Comparison of ENCODE assay signal across 15 cellular contexts in genomic region chr2:127906206-127906926, GRCh38. TPM values are rescaled to one million over a fixed set of nuclear protein-coding genes. Genes with fewer than 3 reads are reported as not detected.
A peak's percentile ranks its signal among the peaks of the same experiment; 100 is the strongest.
DNase-seq lines count a peak whose midpoint lies in the region; ATAC-seq, FAIRE-seq and TF ChIP-seq lines count a peak whose summit lies in the region.
"Had no signal": no experiment of that assay in that cellular context is flagged by ENCODE, and none has a peak within 500 bp of the region (broad histone marks: within the 10 kb centered on the region; RNA-seq: fewer than 3 reads in every experiment).

No MANE protein-coding gene starts in this region.

- H3K27ac Mint-ChIP-seq in Caco-2 (ENCODE audit: unreplicated experiment) (peak overlapping the region; percentile 79), H9 (no peak overlapping the region; a peak in 1 of 7 replicates)
- H3K27ac Mint-ChIP-seq: activated CD8-positive, alpha-beta T cell treated with anti-CD3 and anti-CD28 coated beads, Interleukin-2, amount 10 ng/mL, durations not matched to agents 7 days and 5 days had no signal

- H3K23me2 ChIP-seq in H9 (ENCODE audit: insufficient read length, low read depth, low read length, poor library complexity, severe bottlenecking): no peaks in the 10 kb centered on the region

- TF ChIP-seq POLR2A in HepG2 (IDR thresholded peaks at IDR 0.05; ENCODE audit: insufficient read depth in 1 of 2, low read depth in 2 of 2, low read length in 2 of 2): no peak

- intact Hi-C loops in Caco-2 (cut with micrococcal nuclease; ENCODE audit: unreplicated experiment) (loop anchor here (2.0 kb wide), 1 partner anchor 14 kb away; no protein-coding TSS in a partner anchor), HepG2 (cut with micrococcal nuclease; ENCODE audit: unreplicated experiment) (loop anchor here (2.0 kb wide), 1 partner anchor 18 kb away; no protein-coding TSS in a partner anchor), left lung (cut with DNase I) (no loop called here)

- H3K9me3 Mint-ChIP-seq in Caco-2 (ENCODE audit: unreplicated experiment): no peaks in the 10 kb centered on the region
- H3K9me3 Mint-ChIP-seq in H9: no peaks in the 10 kb centered on the region; a peak in 1 of 5 replicates

- H3K4ac ChIP-seq in H9 (ENCODE audit: low read depth, low read length): no peak overlapping the region

- H2BK12ac ChIP-seq in H9 (ENCODE audit: insufficient read length, low read depth, low read length): no peak overlapping the region

- H3K79me2 ChIP-seq in H9 (ENCODE audit: insufficient read depth, low read length) (no peaks in the 10 kb centered on the region), HepG2 (ENCODE audit: insufficient read depth, low read length) (no peaks in the 10 kb centered on the region)

- H3T11ph ChIP-seq in H9 (ENCODE audit: low read length): no peak overlapping the region

- peaks cover 18% of the 10 kb centered on the region for H3K4me1 ChIP-seq in Caco-2
- H3K4me1 ChIP-seq in H9 (ENCODE audit: insufficient read depth, low read length): no peaks in the 10 kb centered on the region
- no peaks in the 10 kb centered on the region for H3K4me1 ChIP-seq in SJCRH30
- H3K4me1 ChIP-seq in HepG2 (ENCODE audit: insufficient read depth, low read length): peaks cover 27% of the 10 kb centered on the region
- no peaks in the 10 kb centered on the region for H3K4me1 ChIP-seq in left lung
- H3K4me1 ChIP-seq: esophagus squamous epithelium, thyroid gland had no signal

- no peak overlapping the region for H4K8ac ChIP-seq in H9 (replicated peaks; ENCODE audit: insufficient read length, low read depth, low read length)

- in situ Hi-C loops in HepG2 (cut with HindIII; ENCODE audit: extremely low pct_ligation_motif_present, low pct_unique_long_range_greater_than_20kb): no loop called here

- ATAC-seq in HepG2 (peak; percentile 74), left lung (no peak), HG02571 (IDR thresholded peaks at IDR 0.05; ENCODE audit: unreplicated experiment) (no peak)
- ATAC-seq: activated CD8-positive, alpha-beta T cell treated with anti-CD3 and anti-CD28 coated beads, Interleukin-2, amount 10 ng/mL, durations not matched to agents 7 days and 5 days; Panc1 had no signal

- no peak overlapping the region for H2AK5ac ChIP-seq in H9 (ENCODE audit: insufficient read length, low read length)

- H3K36me3 ChIP-seq in Caco-2 (ENCODE audit: control insufficient read depth, insufficient read depth, low read length) (no peaks in the 10 kb centered on the region), SJCRH30 (no peaks in the 10 kb centered on the region), HepG2 (replicated peaks in 1 of 2; ENCODE audit: control insufficient read depth in 1 of 2, insufficient read depth in 2 of 2, low read length in 2 of 2) (no peaks in the 10 kb centered on the region), left lung (no peaks in the 10 kb centered on the region)
- H3K36me3 ChIP-seq: esophagus squamous epithelium, thyroid gland had no signal

- BruUV-seq in Caco-2 (replicated peaks; lab: Mats Ljungman, UMichigan) (no TSS peak), HepG2 (replicated peaks; lab: Mats Ljungman, UMichigan) (no TSS peak)

- no peak overlapping the region for H2BK120ac ChIP-seq in H9 (ENCODE audit: low read depth, low read length, poor library complexity, severe bottlenecking)

- TF ChIP-seq CTCF in Caco-2 (IDR thresholded peaks at IDR 0.05; ENCODE audit: insufficient read depth in 1 of 2, low read depth in 1 of 2, low read length in 1 of 2, severe bottlenecking in 1 of 2, unreplicated experiment in 1 of 2) (no peak), H9 (conservative IDR thresholded peaks at IDR 0.05) (no peak), HepG2 (CRISPR knock-in tag; IDR thresholded peaks at IDR 0.05) (peak; percentile 35), left lung (IDR thresholded peaks at IDR 0.05) (no peak)

- no peak overlapping the region for H2BK5ac ChIP-seq in H9 (ENCODE audit: insufficient read length, low read length)

- H3K9me3 ChIP-seq in Caco-2 (no peaks in the 10 kb centered on the region), H9 (ENCODE audit: control insufficient read depth, low read depth, low read length) (no peaks in the 10 kb centered on the region), SJCRH30 (replicated peaks) (no peaks in the 10 kb centered on the region), HepG2 (ENCODE audit: low read length) (no peaks in the 10 kb centered on the region), left lung (no peaks in the 10 kb centered on the region)
- H3K9me3 ChIP-seq: esophagus squamous epithelium, thyroid gland had no signal

- H4K5ac ChIP-seq in H9 (ENCODE audit: insufficient read length, low read depth, low read length): no peak overlapping the region

- H4K20me1 ChIP-seq in H9 (ENCODE audit: control insufficient read depth, insufficient read depth, insufficient read length) (no peaks in the 10 kb centered on the region), HepG2 (ENCODE audit: insufficient read depth, low read length) (no peaks in the 10 kb centered on the region)

- no peak for TF ChIP-seq RAD21 in HepG2 (CRISPR knock-in tag; IDR thresholded peaks at IDR 0.05)

- H3K36me3 Mint-ChIP-seq in Caco-2 (ENCODE audit: insufficient read depth, unreplicated experiment) (no peaks in the 10 kb centered on the region), H9 (ENCODE audit: insufficient read depth in 1 of 3, low read depth in 3 of 3) (no peaks in the 10 kb centered on the region)

- CTCF ChIA-PET in Caco-2 (lab: Charles Lee): no interaction called here
- CTCF ChIA-PET in HepG2 (lab: Yijun Ruan, JAX; ENCODE audit: low intra/inter-chr PET ratio, low total read pairs): no interaction called here

- POLR2A ChIA-PET in Caco-2 (lab: Charles Lee): no interaction called here
- POLR2A ChIA-PET in HepG2 (lab: Yijun Ruan, JAX): no interaction called here

- H2AFZ ChIP-seq in H9 (ENCODE audit: low read length) (peak overlapping the region; percentile 60), HepG2 (ENCODE audit: low read length) (peak overlapping the region; percentile 60)

- no peaks in the 10 kb centered on the region for H3K27me3 ChIP-seq in Caco-2 (replicated peaks; ENCODE audit: control insufficient read depth, insufficient read depth, low read length)
- H3K27me3 ChIP-seq in H9 (ENCODE audit: insufficient read depth, low read length): no peaks in the 10 kb centered on the region
- H3K27me3 ChIP-seq in SJCRH30: no peaks in the 10 kb centered on the region
- H3K27me3 ChIP-seq in HepG2 (ENCODE audit: control insufficient read depth in 1 of 2, insufficient read depth in 2 of 2, low read length in 2 of 2): peaks cover 0 to 23% of the 10 kb centered on the region in 2 experiments; a peak in 4 of 5 replicates
- H3K27me3 ChIP-seq in left lung: peaks cover 0 to 9% of the 10 kb centered on the region in 2 donors
- H3K27me3 ChIP-seq: thyroid gland had no signal

- no peaks in the 10 kb centered on the region for H3K27me3 Mint-ChIP-seq in Caco-2 (ENCODE audit: insufficient read depth, unreplicated experiment)
- H3K27me3 Mint-ChIP-seq in H9 (ENCODE audit: low read depth): peaks cover 18% of the 10 kb centered on the region

- no peak overlapping the region for H2BK20ac ChIP-seq in H9 (ENCODE audit: low read depth, low read length, poor library complexity, severe bottlenecking)

- no peaks in the 10 kb centered on the region for H3K79me1 ChIP-seq in H9 (ENCODE audit: insufficient read depth, low read depth, low read length, poor library complexity, severe bottlenecking)

- H3K23ac ChIP-seq in H9 (ENCODE audit: insufficient read length, low read depth, low read length): no peak overlapping the region

- H3K14ac ChIP-seq in H9 (ENCODE audit: insufficient read depth, low read length): no peak overlapping the region

- no peak overlapping the region for H4K91ac ChIP-seq in H9 (ENCODE audit: insufficient read length, low read depth, low read length)

- H3K4me3 ChIP-seq in Caco-2 (ENCODE audit: low read depth, low read length) (no peak overlapping the region), SJCRH30 (peak overlapping the region; percentile 20), HepG2 (replicated peaks in 1 of 3; ENCODE audit: insufficient read depth in 1 of 3, low read depth in 2 of 3, low read length in 3 of 3) (peak overlapping the region in 2 of 3 experiments; percentile 14 to 41; a peak in 2 of 6 replicates), left lung (no peak overlapping the region)
- H3K4me3 ChIP-seq: esophagus squamous epithelium, thyroid gland had no signal

- H3K9ac ChIP-seq in H9 (ENCODE audit: extremely low read depth, insufficient read length, low read length) (no peak overlapping the region), HepG2 (ENCODE audit: insufficient read depth, low read depth, low read length) (no peak overlapping the region)

- TF ChIP-seq EP300 in HepG2 (IDR thresholded peaks at IDR 0.05; ENCODE audit: low read depth in 2 of 2, low read length in 2 of 2) (no peak), HepG2 (CRISPR knock-in tag; IDR thresholded peaks at IDR 0.05; ENCODE audit: borderline replicate concordance) (no peak)

- no peak overlapping the region for H3K56ac ChIP-seq in H9 (ENCODE audit: insufficient read length, low read depth, low read length)

- H3K27ac ChIP-seq in H9 (ENCODE audit: insufficient read length, low read depth, low read length) (no peak overlapping the region), SJCRH30 (no peak overlapping the region), HepG2 (ENCODE audit: extremely low read length, insufficient read depth, low read length) (no peak overlapping the region), left lung (no peak overlapping the region)
- H3K27ac ChIP-seq: esophagus squamous epithelium, thyroid gland, VCaP had no signal

- no peak overlapping the region for H2BK15ac ChIP-seq in H9 (ENCODE audit: low read depth, low read length)

- DNase-seq in Caco-2: no peak
- DNase-seq in H9: peak; percentile 59
- peak in 1 of 2 experiments; percentile 6 for DNase-seq in SJCRH30
- DNase-seq in HepG2 (ENCODE audit: low spot score): no peak
- DNase-seq in HT-29 (ENCODE audit: low spot score): no peak
- no peak for DNase-seq in left lung
- DNase-seq: activated CD8-positive, alpha-beta T cell treated with anti-CD3 and anti-CD28 coated beads, Interleukin-2, amount 10 ng/mL, durations not matched to agents 7 days and 5 days; esophagus squamous epithelium; NCI-H1436 treated with DMSO at 0.1 percent for 48 hours; NCI-H446 treated with DMSO at 0.1 percent for 48 hours; T-helper 1 cell; thyroid gland had no signal

- H3K4me1 Mint-ChIP-seq in Caco-2 (ENCODE audit: low read depth, unreplicated experiment): peaks cover 14% of the 10 kb centered on the region
- H3K4me1 Mint-ChIP-seq in H9: peaks cover 11 to 13% of the 10 kb centered on the region in 2 experiments

- no peak overlapping the region for H3K4me2 ChIP-seq in H9 (ENCODE audit: insufficient read depth, insufficient read length, low read length)
- peak overlapping the region; percentile 62 for H3K4me2 ChIP-seq in HepG2 (ENCODE audit: low read depth, low read length)

- no peak for FAIRE-seq in HepG2 (lab: Jason Lieb, UNC)

- H3K18ac ChIP-seq in H9 (ENCODE audit: insufficient read length, low read depth, low read length): no peak overlapping the region

- H3K4me3 Mint-ChIP-seq in Caco-2 (ENCODE audit: unreplicated experiment) (no peak overlapping the region), H9 (no peak overlapping the region; a peak in 1 of 5 replicates)
- H3K4me3 Mint-ChIP-seq: activated CD8-positive, alpha-beta T cell treated with anti-CD3 and anti-CD28 coated beads, Interleukin-2, amount 10 ng/mL, durations not matched to agents 7 days and 5 days had no signal

- WGBS in H9 (ENCODE audit: extremely low coverage, insufficient read length, low lambda C conversion rate): no CpG with 5 or more reads among the region's 21 CpGs
- WGBS in HepG2 (ENCODE audit: low lambda C conversion rate): 15% methylated on average over 18 of the region's 21 CpGs

RNA-seq across cellular contexts. Expression of gene AMMECR1L, which starts 20.6 kb away (rescaled TPM):
- total RNA-seq in Caco-2 (2022): 28.1 and 29.3 TPM in 2 replicates
- total RNA-seq in H9 (2021): 20.0 and 20.3 TPM in 2 replicates
- 17.3 and 17.6 TPM in 2 replicates for total RNA-seq in SJCRH30 (2014; rRNA removed; shearing (Covaris generic))
- 14.2 and 14.7 TPM in 2 replicates for total RNA-seq in HepG2 (2016; rRNA removed; fragmentation: Illumina TruSeq; extraction: Trizol)
- total RNA-seq in HepG2 (2016; cell fraction: cytosol; rRNA removed; fragmentation: Illumina TruSeq; extraction: Trizol; ENCODE audit: low read depth): 2.6 and 2.9 TPM in 2 replicates
- total RNA-seq in HepG2 (2016; cell fraction: insoluble cytoplasmic fraction; rRNA removed; fragmentation: Illumina TruSeq; extraction: Trizol): 13.0 and 14.1 TPM in 2 replicates
- 6.7 and 7.1 TPM in 2 replicates for total RNA-seq in HepG2 (2016; cell fraction: membrane; rRNA removed; fragmentation: Illumina TruSeq; extraction: Trizol)
- 15.6 and 17.6 TPM in 2 replicates for total RNA-seq in HepG2 (2016; cell fraction: nucleus; rRNA removed; fragmentation: Illumina TruSeq; extraction: Trizol)
- 9.1 and 9.4 TPM in 2 replicates for polyA plus RNA-seq in HepG2 (2011; rRNA removed)
- 7.3 and 10.9 TPM in 2 replicates for polyA plus RNA-seq in HepG2 (2011; cell fraction: cytosol; rRNA removed)
- 18.3 and 22.2 TPM in 2 replicates for polyA plus RNA-seq in HepG2 (2011; cell fraction: nucleus; rRNA removed)
- 13.3 and 16.8 TPM in 2 replicates for polyA plus RNA-seq in HepG2 (2012)
- polyA plus RNA-seq in HepG2 (2016; cell fraction: cytosol; fragmentation: Illumina TruSeq; extraction: Trizol; ENCODE audit: low read depth): 0.83 and 0.85 TPM in 2 replicates
- polyA plus RNA-seq in HepG2 (2016; cell fraction: insoluble cytoplasmic fraction; fragmentation: Illumina TruSeq; extraction: Trizol; ENCODE audit: low read depth): 12.6 and 14.1 TPM in 2 replicates
- polyA plus RNA-seq in HepG2 (2016; cell fraction: membrane; fragmentation: Illumina TruSeq; extraction: Trizol; ENCODE audit: low read depth): 3.2 and 3.4 TPM in 2 replicates
- polyA plus RNA-seq in HepG2 (2016; cell fraction: nucleus; fragmentation: Illumina TruSeq; extraction: Trizol; ENCODE audit: insufficient read depth, low read depth): 30.7 and 31.8 TPM in 2 replicates
- 10.4 and 15.8 TPM in 2 replicates for polyA minus RNA-seq in HepG2 (2011; rRNA and poly(A)+ RNA removed; ENCODE audit: low replicate concordance)
- polyA minus RNA-seq in HepG2 (2011; cell fraction: cytosol; rRNA and poly(A)+ RNA removed): 9.9 and 11.5 TPM in 2 replicates
- polyA minus RNA-seq in HepG2 (2011; cell fraction: nucleus; rRNA and poly(A)+ RNA removed): 21.5 and 23.1 TPM in 2 replicates
- 8.7 and 10.5 TPM in 2 replicates for total RNA-seq in HT-29 (2014; rRNA removed; shearing (Covaris generic))
- total RNA-seq in left lung: 10 to 100 TPM; 13.6 to 15.1 TPM

RNA-seq across cellular contexts. Expression of gene POLR2D, which starts 48.4 kb away (rescaled TPM):
- total RNA-seq in Caco-2 (2022) (61.9 and 65.0 TPM in 2 replicates), H9 (2021) (85.8 and 88.4 TPM in 2 replicates), HepG2 (2016; rRNA removed; fragmentation: Illumina TruSeq; extraction: Trizol) (46.8 and 73.9 TPM in 2 replicates), left lung (10 to 100 TPM; 27.2 to 28.0 TPM)
- total RNA-seq in SJCRH30 (2014; rRNA removed; shearing (Covaris generic)): 74.4 and 74.8 TPM in 2 replicates
- 12.6 and 14.2 TPM in 2 replicates for total RNA-seq in HepG2 (2016; cell fraction: cytosol; rRNA removed; fragmentation: Illumina TruSeq; extraction: Trizol; ENCODE audit: low read depth)
- 48.2 and 65.2 TPM in 2 replicates for total RNA-seq in HepG2 (2016; cell fraction: insoluble cytoplasmic fraction; rRNA removed; fragmentation: Illumina TruSeq; extraction: Trizol)
- total RNA-seq in HepG2 (2016; cell fraction: membrane; rRNA removed; fragmentation: Illumina TruSeq; extraction: Trizol): 60.9 and 67.5 TPM in 2 replicates
- total RNA-seq in HepG2 (2016; cell fraction: nucleus; rRNA removed; fragmentation: Illumina TruSeq; extraction: Trizol): 22.2 and 26.9 TPM in 2 replicates
- 22.3 and 26.9 TPM in 2 replicates for polyA plus RNA-seq in HepG2 (2011; rRNA removed)
- polyA plus RNA-seq in HepG2 (2011; cell fraction: cytosol; rRNA removed): 16.3 and 24.5 TPM in 2 replicates
- polyA plus RNA-seq in HepG2 (2011; cell fraction: nucleus; rRNA removed): 8.2 and 10.7 TPM in 2 replicates
- polyA plus RNA-seq in HepG2 (2012): 46.9 and 47.5 TPM in 2 replicates
- 27.4 and 35.8 TPM in 2 replicates for polyA plus RNA-seq in HepG2 (2016; cell fraction: cytosol; fragmentation: Illumina TruSeq; extraction: Trizol; ENCODE audit: low read depth)
- 84.9 and 88.7 TPM in 2 replicates for polyA plus RNA-seq in HepG2 (2016; cell fraction: insoluble cytoplasmic fraction; fragmentation: Illumina TruSeq; extraction: Trizol; ENCODE audit: low read depth)
- polyA plus RNA-seq in HepG2 (2016; cell fraction: membrane; fragmentation: Illumina TruSeq; extraction: Trizol; ENCODE audit: low read depth): 69.2 and 75.1 TPM in 2 replicates
- polyA plus RNA-seq in HepG2 (2016; cell fraction: nucleus; fragmentation: Illumina TruSeq; extraction: Trizol; ENCODE audit: insufficient read depth, low read depth): 54.7 and 59.0 TPM in 2 replicates
- polyA minus RNA-seq in HepG2 (2011; rRNA and poly(A)+ RNA removed; ENCODE audit: low replicate concordance): 19.8 and 24.2 TPM in 2 replicates
- polyA minus RNA-seq in HepG2 (2011; cell fraction: cytosol; rRNA and poly(A)+ RNA removed): 14.4 and 17.2 TPM in 2 replicates
- polyA minus RNA-seq in HepG2 (2011; cell fraction: nucleus; rRNA and poly(A)+ RNA removed): 12.0 and 12.3 TPM in 2 replicates
- total RNA-seq in HT-29 (2014; rRNA removed; shearing (Covaris generic)): 14.0 and 17.8 TPM in 2 replicates

Comparison
In these comparisons a context has a peak if more than half of its experiments do, and no peak if none do; other contexts are left out.
1. H3K4me3 ChIP-seq: peak in SJCRH30 (single experiment) and HepG2 (2 of 3); none in Caco-2 (single experiment) and left lung (0 of 2).
2. intact Hi-C loops: an anchor here in Caco-2 (2.0 kb wide) and HepG2 (2.0 kb wide); none called in left lung.